20 cellular contexts compared by ENCODE assay signal in the genomic region with DNA sequence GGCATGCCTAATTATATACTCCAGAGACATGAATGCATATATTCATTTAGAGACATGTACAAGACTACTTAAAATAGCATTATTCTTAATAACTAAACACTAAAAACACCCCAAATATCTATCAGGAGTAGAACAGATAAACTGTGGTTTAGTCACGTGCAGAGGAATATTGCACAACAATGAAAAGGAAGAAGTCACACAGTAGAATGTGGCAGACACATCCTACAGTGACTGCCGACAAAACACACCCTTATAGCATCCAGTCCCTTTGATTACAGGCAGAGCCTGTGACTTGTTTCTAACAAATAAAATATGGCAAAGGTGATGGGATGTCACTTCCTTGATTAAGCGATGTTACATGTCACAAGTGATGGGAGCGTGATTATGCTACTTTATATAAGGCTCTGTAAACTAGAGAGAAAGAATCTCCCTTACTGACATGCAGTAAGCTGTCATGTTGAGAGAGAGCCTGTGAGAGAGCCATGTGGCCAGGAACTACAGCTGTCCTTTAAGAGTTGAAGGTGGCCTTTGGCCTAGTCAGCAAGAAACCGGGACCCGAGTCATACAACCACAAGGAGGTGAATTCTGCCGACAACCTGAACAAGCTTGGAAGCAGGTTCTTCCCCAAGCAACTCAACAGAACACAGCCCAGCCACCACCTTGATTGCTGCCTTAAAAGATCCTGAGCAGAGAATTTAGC. TPM values are rescaled to one million over a fixed set of nuclear protein-coding genes. Genes with fewer than 3 reads are reported as not detected.
A peak's percentile ranks its signal among the peaks of the same experiment; 100 is the strongest.
DNase-seq lines count a peak whose midpoint lies in the region; ATAC-seq, FAIRE-seq and TF ChIP-seq lines count a peak whose summit lies in the region.
"Had no signal": no experiment of that assay in that cellular context is flagged by ENCODE, and none has a peak within 500 bp of the region (broad histone marks: within the 10 kb centered on the region; RNA-seq: fewer than 3 reads in every experiment).

No MANE protein-coding gene starts in this region.

- H2AFZ ChIP-seq in hepatocyte, result no peak overlapping the region

- no peak for TF ChIP-seq CTCF in hepatocyte (IDR thresholded peaks at IDR 0.05; ENCODE audit: poor library complexity)

- no peak for ATAC-seq in effector memory CD8-positive, alpha-beta T cell (replicated peaks)

- FAIRE-seq in small intestine (lab: Jason Lieb, UNC), result no peak
- FAIRE-seq: H1 had no signal

- no peaks in the 10 kb centered on the region for H3K36me3 Mint-ChIP-seq in effector memory CD8-positive, alpha-beta T cell (ENCODE audit: insufficient read depth)
- H3K36me3 Mint-ChIP-seq: CD4-positive, CD25-positive, alpha-beta regulatory T cell had no signal

- H3K4me3 ChIP-seq in hepatocyte (no peak overlapping the region), small intestine (ENCODE audit: low read depth in 1 of 2, low read length in 2 of 2) (no peak overlapping the region)

- H3K4me1 Mint-ChIP-seq in effector memory CD8-positive, alpha-beta T cell (ENCODE audit: low read depth in 2 of 2), result no peaks in the 10 kb centered on the region
- H3K4me1 Mint-ChIP-seq: B cell; CD4-positive, CD25-positive, alpha-beta regulatory T cell had no signal

- no peaks in the 10 kb centered on the region for H4K20me1 ChIP-seq in hepatocyte (ENCODE audit: insufficient read depth, poor library complexity, severe bottlenecking)

- H3K27ac ChIP-seq in hepatocyte, result peak overlapping the region; percentile 43
- H3K27ac ChIP-seq in small intestine (ENCODE audit: low read depth in 1 of 2, low read length in 1 of 2), result no peak overlapping the region

- H3K27me3 Mint-ChIP-seq in effector memory CD8-positive, alpha-beta T cell, result peaks cover 0 to 14% of the 10 kb centered on the region in 2 donors
- H3K27me3 Mint-ChIP-seq: B cell had no signal

- no peaks in the 10 kb centered on the region for H3K9me2 ChIP-seq in hepatocyte (replicated peaks; ENCODE audit: insufficient read depth)

- H3K9me3 ChIP-seq in hepatocyte (ENCODE audit: low read depth) (no peaks in the 10 kb centered on the region), small intestine (ENCODE audit: control insufficient read depth, low read depth) (no peaks in the 10 kb centered on the region)

- DNase-seq in NOMO-1 treated with DMSO at 0.1 percent for 48 hours (lab: John Stamatoyannopoulos, UW; ENCODE audit: unreplicated experiment), result peak; percentile 5
- no peak for DNase-seq in NOMO-1 (lab: John Stamatoyannopoulos, UW; ENCODE audit: unreplicated experiment in 2 of 2)
- DNase-seq in CD1c-positive myeloid dendritic cell (ENCODE audit: extremely low spot score), result peak; percentile 19
- no peak for DNase-seq in hepatocyte (ENCODE audit: low spot score)
- peak; percentile 27 for DNase-seq in small intestine
- DNase-seq in NCI-H1436 (lab: John Stamatoyannopoulos, UW), result no peak
- DNase-seq in NCI-H187 treated with DMSO at 0.1 percent for 48 hours (lab: John Stamatoyannopoulos, UW), result no peak
- no peak for DNase-seq in effector memory CD8-positive, alpha-beta T cell
- DNase-seq: 8988T; CD4-positive, CD25-positive, alpha-beta regulatory T cell; COR-L47; DMS 273 treated with DMSO at 0.1 percent for 48 hours; DND-41; KBM-7; MV-4-11; NCI-H187; NCI-H226; NCI-H524 treated with DMSO at 0.1 percent for 48 hours had no signal

- H3K27ac Mint-ChIP-seq in effector memory CD8-positive, alpha-beta T cell, result no peak overlapping the region
- H3K27ac Mint-ChIP-seq: B cell had no signal

- H3K4me1 ChIP-seq in hepatocyte (ENCODE audit: insufficient read depth), result peaks cover 12% of the 10 kb centered on the region
- H3K4me1 ChIP-seq in small intestine (ENCODE audit: control insufficient read depth in 2 of 2, insufficient read depth in 1 of 2, low read depth in 1 of 2, low read length in 1 of 2), result no peaks in the 10 kb centered on the region

- H3K4me2 ChIP-seq in hepatocyte, result no peak overlapping the region

- H3K79me2 ChIP-seq in hepatocyte, result no peaks in the 10 kb centered on the region

- 85% methylated on average over 7 of the region's 7 CpGs for WGBS in hepatocyte (ENCODE audit: low lambda C conversion rate, missing lambda C conversion rate)
- WGBS in small intestine, 3 donors, result 72 to 84% (median 74%) methylated on average over 7 of the region's 7 CpGs

- no peak overlapping the region for H3K4me3 Mint-ChIP-seq in effector memory CD8-positive, alpha-beta T cell
- H3K4me3 Mint-ChIP-seq: B cell; CD4-positive, CD25-positive, alpha-beta regulatory T cell had no signal

- no peaks in the 10 kb centered on the region for H3K27me3 ChIP-seq in hepatocyte
- no peaks in the 10 kb centered on the region for H3K27me3 ChIP-seq in small intestine (ENCODE audit: control insufficient read depth in 2 of 2, insufficient read depth in 2 of 2, low read length in 2 of 2)

- no peaks in the 10 kb centered on the region for H3K9me3 Mint-ChIP-seq in effector memory CD8-positive, alpha-beta T cell
- H3K9me3 Mint-ChIP-seq: CD4-positive, CD25-positive, alpha-beta regulatory T cell had no signal

- H3K36me3 ChIP-seq in hepatocyte (replicated peaks; ENCODE audit: insufficient read depth, low read depth) (no peaks in the 10 kb centered on the region), small intestine (ENCODE audit: control insufficient read depth in 2 of 2, insufficient read depth in 2 of 2, low read length in 2 of 2) (no peaks in the 10 kb centered on the region)

RNA-seq across cellular contexts. Expression of a gene that starts 39.1 kb away (rescaled TPM):
- total RNA-seq in hepatocyte, result 28.1 and 30.7 TPM in 2 replicates
- polyA plus RNA-seq in hepatocyte, result 27.9 and 44.6 TPM in 2 replicates
- polyA plus RNA-seq in small intestine, result 10 to 100 TPM in 2 of 3 donors, 1 to 10 TPM in 1; 6.0 to 28.6 (median 24.8) TPM

Comparison
In these comparisons a context has a peak if more than half of its experiments do, and no peak if none do; other contexts are left out.
1. DNase-seq: peak in NOMO-1 treated with DMSO at 0.1 percent for 48 hours (single experiment), CD1c-positive myeloid dendritic cell (single experiment) and small intestine (single experiment); none in NOMO-1 (0 of 2), hepatocyte (single experiment), NCI-H1436 (single experiment), NCI-H187 treated with DMSO at 0.1 percent for 48 hours (single experiment) and effector memory CD8-positive, alpha-beta T cell (0 of 3).